In genomic region chr10:75586814-75587213, GRCh38 we compare ENCODE assay signal across 1 cellular context.
TF ChIP-seq lines count a peak whose summit lies in the region.

No MANE protein-coding gene starts in this region.

TF ChIP-seq in HEK293, 187 proteins besides CTCF, POLR2A, EP300 and RAD21 (continued from another document):
- TF ChIP-seq ATF2 (tag by site-specific recombination; IDR thresholded peaks at IDR 0.05; ENCODE audit: low read depth) (peak; percentile 82), ZNF394 (tag by site-specific recombination; IDR thresholded peaks at IDR 0.05; ENCODE audit: borderline replicate concordance) (no peak), ZNF391 (tag by site-specific recombination; IDR thresholded peaks at IDR 0.05; ENCODE audit: borderline replicate concordance, low read depth) (no peak), MZF1 (tag by site-specific recombination; IDR thresholded peaks at IDR 0.05; ENCODE audit: borderline replicate concordance) (no peak)
TF ChIP-seq in HEK293: peak in this region for 4.
